1 cellular context compared by ENCODE assay signal in the genomic region with DNA sequence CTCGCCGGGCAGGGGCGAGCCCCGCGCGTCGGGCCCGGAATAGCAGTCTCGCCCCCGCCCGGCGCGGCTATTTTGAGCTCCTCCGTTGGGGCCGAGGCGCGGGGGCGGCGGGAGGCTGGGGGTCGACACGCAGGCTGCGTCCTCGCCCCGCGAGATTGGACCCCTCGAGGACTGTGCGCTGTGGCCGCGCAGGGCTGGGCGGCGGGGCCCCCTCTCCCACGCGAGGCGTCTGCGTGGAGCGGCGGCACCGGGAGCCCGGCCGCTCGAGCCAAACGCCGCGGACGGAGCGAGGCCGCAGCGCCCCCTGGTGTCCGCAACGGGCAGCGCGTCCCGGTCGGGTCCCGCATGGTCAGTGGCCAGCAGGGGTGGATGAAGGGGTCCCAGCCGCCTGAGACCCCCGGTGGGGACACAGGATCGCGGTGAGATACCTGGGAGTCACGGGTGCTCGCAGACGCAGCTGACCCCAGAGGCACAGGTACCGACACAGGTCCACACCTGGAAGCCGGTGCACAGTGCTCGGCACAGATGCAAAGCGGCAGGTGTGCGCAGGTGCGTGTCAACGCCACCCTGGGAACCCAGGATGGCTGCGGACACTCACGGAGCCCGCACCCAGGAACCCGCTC.
A peak's percentile ranks its signal among the peaks of the same experiment; 100 is the strongest.
TF ChIP-seq lines count a peak whose summit lies in the region.

No MANE protein-coding gene starts in this region.

TF ChIP-seq in HepG2, 621 proteins besides CTCF, POLR2A, EP300 and RAD21 (continued from another document and continues in another):
- peak; percentile 74; the same call in 1 of the 2 replicates for TF ChIP-seq ZBED4 (CRISPR knock-in tag; IDR thresholded peaks at IDR 0.05; ENCODE audit: borderline replicate concordance)
- TF ChIP-seq, protein P1, sequence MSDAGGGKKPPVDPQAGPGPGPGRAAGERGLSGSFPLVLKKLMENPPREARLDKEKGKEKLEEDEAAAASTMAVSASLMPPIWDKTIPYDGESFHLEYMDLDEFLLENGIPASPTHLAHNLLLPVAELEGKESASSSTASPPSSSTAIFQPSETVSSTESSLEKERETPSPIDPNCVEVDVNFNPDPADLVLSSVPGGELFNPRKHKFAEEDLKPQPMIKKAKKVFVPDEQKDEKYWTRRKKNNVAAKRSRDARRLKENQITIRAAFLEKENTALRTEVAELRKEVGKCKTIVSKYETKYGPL (CRISPR knock-in tag; IDR thresholded peaks at IDR 0.05), result no peak
- no peak for TF ChIP-seq JDP2 (CRISPR knock-in tag; IDR thresholded peaks at IDR 0.05; ENCODE audit: borderline replicate concordance)
- no peak for TF ChIP-seq SIX1 (CRISPR knock-in tag; IDR thresholded peaks at IDR 0.05; ENCODE audit: borderline replicate concordance)
- TF ChIP-seq JARID2 (CRISPR knock-in tag; IDR thresholded peaks at IDR 0.05; ENCODE audit: insufficient replicate concordance), result no peak
- TF ChIP-seq DNMT1 (CRISPR knock-in tag; IDR thresholded peaks at IDR 0.05), result 0 out of 2 replicates have a peak, but pooled peaks have one; percentile 37
- no peak for TF ChIP-seq ZNF432 (CRISPR knock-in tag; IDR thresholded peaks at IDR 0.05; ENCODE audit: borderline replicate concordance)
- TF ChIP-seq BORCS8-MEF2B (CRISPR knock-in tag; IDR thresholded peaks at IDR 0.05), result 0 out of 2 replicates have a peak, but pooled peaks have one; percentile 31
- TF ChIP-seq ZNF124 (CRISPR knock-in tag; IDR thresholded peaks at IDR 0.05), result no peak
- TF ChIP-seq ZBTB4 (CRISPR knock-in tag; IDR thresholded peaks at IDR 0.05; ENCODE audit: borderline replicate concordance), result no peak; the same call in 1 of the 2 replicates
- TF ChIP-seq ZNF556 (CRISPR knock-in tag; IDR thresholded peaks at IDR 0.05; ENCODE audit: borderline replicate concordance), result 0 out of 2 replicates have a peak, but pooled peaks have one; percentile 35
- no peak for TF ChIP-seq ZBTB3 (CRISPR knock-in tag; IDR thresholded peaks at IDR 0.05; ENCODE audit: borderline replicate concordance, low read depth)
- 0 out of 2 replicates have a peak, but pooled peaks have one; percentile 61 for TF ChIP-seq ZBTB38 (CRISPR knock-in tag; IDR thresholded peaks at IDR 0.05)
- no peak for TF ChIP-seq SNAPC2 (CRISPR knock-in tag; IDR thresholded peaks at IDR 0.05)
- 0 out of 2 replicates have a peak, but pooled peaks have one; percentile 23 for TF ChIP-seq ZNF563 (CRISPR knock-in tag; IDR thresholded peaks at IDR 0.05)
- TF ChIP-seq PITX1 (CRISPR knock-in tag; IDR thresholded peaks at IDR 0.05), result no peak; the same call in 1 of the 2 replicates
- no peak for TF ChIP-seq E2F2 (CRISPR knock-in tag; IDR thresholded peaks at IDR 0.05; ENCODE audit: borderline replicate concordance)
- peak; percentile 17; the same call in 1 of the 2 replicates for TF ChIP-seq MAF1 (CRISPR knock-in tag; IDR thresholded peaks at IDR 0.05; ENCODE audit: borderline replicate concordance)
- TF ChIP-seq CREM (IDR thresholded peaks at IDR 0.05), result no peak
- TF ChIP-seq CREM (CRISPR knock-in tag; IDR thresholded peaks at IDR 0.05), result no peak
- TF ChIP-seq ZBTB21 (CRISPR knock-in tag; IDR thresholded peaks at IDR 0.05), result no peak
- TF ChIP-seq ZFP36L1 (CRISPR knock-in tag; IDR thresholded peaks at IDR 0.05), result no peak
- TF ChIP-seq, protein P2, sequence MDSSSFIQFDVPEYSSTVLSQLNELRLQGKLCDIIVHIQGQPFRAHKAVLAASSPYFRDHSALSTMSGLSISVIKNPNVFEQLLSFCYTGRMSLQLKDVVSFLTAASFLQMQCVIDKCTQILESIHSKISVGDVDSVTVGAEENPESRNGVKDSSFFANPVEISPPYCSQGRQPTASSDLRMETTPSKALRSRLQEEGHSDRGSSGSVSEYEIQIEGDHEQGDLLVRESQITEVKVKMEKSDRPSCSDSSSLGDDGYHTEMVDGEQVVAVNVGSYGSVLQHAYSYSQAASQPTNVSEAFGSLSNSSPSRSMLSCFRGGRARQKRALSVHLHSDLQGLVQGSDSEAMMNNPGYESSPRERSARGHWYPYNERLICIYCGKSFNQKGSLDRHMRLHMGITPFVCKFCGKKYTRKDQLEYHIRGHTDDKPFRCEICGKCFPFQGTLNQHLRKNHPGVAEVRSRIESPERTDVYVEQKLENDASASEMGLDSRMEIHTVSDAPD (CRISPR knock-in tag; IDR thresholded peaks at IDR 0.05), result no peak
- TF ChIP-seq, protein P3, sequence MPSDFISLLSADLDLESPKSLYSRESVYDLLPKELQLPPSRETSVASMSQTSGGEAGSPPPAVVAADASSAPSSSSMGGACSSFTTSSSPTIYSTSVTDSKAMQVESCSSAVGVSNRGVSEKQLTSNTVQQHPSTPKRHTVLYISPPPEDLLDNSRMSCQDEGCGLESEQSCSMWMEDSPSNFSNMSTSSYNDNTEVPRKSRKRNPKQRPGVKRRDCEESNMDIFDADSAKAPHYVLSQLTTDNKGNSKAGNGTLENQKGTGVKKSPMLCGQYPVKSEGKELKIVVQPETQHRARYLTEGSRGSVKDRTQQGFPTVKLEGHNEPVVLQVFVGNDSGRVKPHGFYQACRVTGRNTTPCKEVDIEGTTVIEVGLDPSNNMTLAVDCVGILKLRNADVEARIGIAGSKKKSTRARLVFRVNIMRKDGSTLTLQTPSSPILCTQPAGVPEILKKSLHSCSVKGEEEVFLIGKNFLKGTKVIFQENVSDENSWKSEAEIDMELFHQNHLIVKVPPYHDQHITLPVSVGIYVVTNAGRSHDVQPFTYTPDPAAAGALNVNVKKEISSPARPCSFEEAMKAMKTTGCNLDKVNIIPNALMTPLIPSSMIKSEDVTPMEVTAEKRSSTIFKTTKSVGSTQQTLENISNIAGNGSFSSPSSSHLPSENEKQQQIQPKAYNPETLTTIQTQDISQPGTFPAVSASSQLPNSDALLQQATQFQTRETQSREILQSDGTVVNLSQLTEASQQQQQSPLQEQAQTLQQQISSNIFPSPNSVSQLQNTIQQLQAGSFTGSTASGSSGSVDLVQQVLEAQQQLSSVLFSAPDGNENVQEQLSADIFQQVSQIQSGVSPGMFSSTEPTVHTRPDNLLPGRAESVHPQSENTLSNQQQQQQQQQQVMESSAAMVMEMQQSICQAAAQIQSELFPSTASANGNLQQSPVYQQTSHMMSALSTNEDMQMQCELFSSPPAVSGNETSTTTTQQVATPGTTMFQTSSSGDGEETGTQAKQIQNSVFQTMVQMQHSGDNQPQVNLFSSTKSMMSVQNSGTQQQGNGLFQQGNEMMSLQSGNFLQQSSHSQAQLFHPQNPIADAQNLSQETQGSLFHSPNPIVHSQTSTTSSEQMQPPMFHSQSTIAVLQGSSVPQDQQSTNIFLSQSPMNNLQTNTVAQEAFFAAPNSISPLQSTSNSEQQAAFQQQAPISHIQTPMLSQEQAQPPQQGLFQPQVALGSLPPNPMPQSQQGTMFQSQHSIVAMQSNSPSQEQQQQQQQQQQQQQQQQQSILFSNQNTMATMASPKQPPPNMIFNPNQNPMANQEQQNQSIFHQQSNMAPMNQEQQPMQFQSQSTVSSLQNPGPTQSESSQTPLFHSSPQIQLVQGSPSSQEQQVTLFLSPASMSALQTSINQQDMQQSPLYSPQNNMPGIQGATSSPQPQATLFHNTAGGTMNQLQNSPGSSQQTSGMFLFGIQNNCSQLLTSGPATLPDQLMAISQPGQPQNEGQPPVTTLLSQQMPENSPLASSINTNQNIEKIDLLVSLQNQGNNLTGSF (CRISPR knock-in tag; IDR thresholded peaks at IDR 0.05), result no peak
- TF ChIP-seq ZFP36L2 (CRISPR knock-in tag; IDR thresholded peaks at IDR 0.05), result no peak
- TF ChIP-seq HOXA7 (CRISPR knock-in tag; IDR thresholded peaks at IDR 0.05), result no peak
- no peak for TF ChIP-seq SP1 (IDR thresholded peaks at IDR 0.05)
- TF ChIP-seq SP1 (CRISPR knock-in tag; IDR thresholded peaks at IDR 0.05), result no peak
- no peak for TF ChIP-seq NFIB (CRISPR knock-in tag; IDR thresholded peaks at IDR 0.05; ENCODE audit: borderline replicate concordance)
- TF ChIP-seq YEATS4 (CRISPR knock-in tag; IDR thresholded peaks at IDR 0.05; ENCODE audit: borderline replicate concordance), result peak; percentile 42
- no peak for TF ChIP-seq ZNF7 (CRISPR knock-in tag; IDR thresholded peaks at IDR 0.05)
- TF ChIP-seq ZNF574 (CRISPR knock-in tag; IDR thresholded peaks at IDR 0.05), result peak; percentile 63
- no peak for TF ChIP-seq ZNF24 (IDR thresholded peaks at IDR 0.05)
- TF ChIP-seq ZNF790 (CRISPR knock-in tag; IDR thresholded peaks at IDR 0.05; ENCODE audit: borderline replicate concordance), result no peak
- 0 out of 2 replicates have a peak, but pooled peaks have one; percentile 24 for TF ChIP-seq ZMAT3 (CRISPR knock-in tag; conservative IDR thresholded peaks at IDR 0.05)
- TF ChIP-seq ZNF768 (CRISPR knock-in tag; IDR thresholded peaks at IDR 0.05), result peak; percentile 24; the same call in 1 of the 2 replicates
- TF ChIP-seq, protein P4, sequence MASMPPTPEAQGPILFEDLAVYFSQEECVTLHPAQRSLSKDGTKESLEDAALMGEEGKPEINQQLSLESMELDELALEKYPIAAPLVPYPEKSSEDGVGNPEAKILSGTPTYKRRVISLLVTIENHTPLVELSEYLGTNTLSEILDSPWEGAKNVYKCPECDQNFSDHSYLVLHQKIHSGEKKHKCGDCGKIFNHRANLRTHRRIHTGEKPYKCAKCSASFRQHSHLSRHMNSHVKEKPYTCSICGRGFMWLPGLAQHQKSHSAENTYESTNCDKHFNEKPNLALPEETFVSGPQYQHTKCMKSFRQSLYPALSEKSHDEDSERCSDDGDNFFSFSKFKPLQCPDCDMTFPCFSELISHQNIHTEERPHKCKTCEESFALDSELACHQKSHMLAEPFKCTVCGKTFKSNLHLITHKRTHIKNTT (CRISPR knock-in tag; IDR thresholded peaks at IDR 0.05), result no peak
- peak; percentile 57 for TF ChIP-seq SPEN (CRISPR knock-in tag; IDR thresholded peaks at IDR 0.05; ENCODE audit: low read depth)
